Comparison of ENCODE assay signal across 24 cellular contexts in the genomic region with DNA sequence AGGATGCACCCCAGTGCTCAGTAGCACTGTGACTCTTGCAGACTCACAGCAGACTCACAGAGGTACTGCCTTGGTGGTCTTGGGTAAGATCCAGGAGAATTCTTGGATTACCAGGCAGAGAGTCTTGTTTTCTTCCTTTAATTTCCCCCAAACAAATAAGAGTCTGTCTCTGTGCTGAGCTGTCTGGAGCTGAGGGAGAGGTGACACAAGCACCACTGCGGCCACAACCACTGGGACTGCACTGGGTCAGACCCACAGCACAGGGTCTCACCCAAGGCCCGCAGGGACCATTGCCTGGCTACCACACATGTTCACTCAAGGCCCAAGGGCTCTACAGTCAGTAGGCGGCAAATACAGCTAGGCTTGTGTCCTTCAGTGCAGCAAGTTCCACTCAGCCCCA.
"Had no signal": no experiment of that assay in that cellular context is flagged by ENCODE, and none has a peak within 500 bp of the region (broad histone marks: within the 10 kb centered on the region; RNA-seq: fewer than 3 reads in every experiment).

No MANE protein-coding gene starts in this region.

- H3K36me3 ChIP-seq: neural progenitor cell, ovary, right lobe of liver, sigmoid colon, stomach, thoracic aorta, thyroid gland, tibial nerve, upper lobe of left lung, vagina had no signal

- H3K27ac ChIP-seq: neural progenitor cell, ovary, parathyroid adenoma, psoas muscle, right lobe of liver, sigmoid colon, stomach, thoracic aorta, thyroid gland, tibial nerve, upper lobe of left lung, vagina had no signal

- H2AFZ ChIP-seq: neural progenitor cell, parathyroid adenoma had no signal

- ATAC-seq: natural killer cell; psoas muscle; right cardiac atrium; stimulated activated effector memory CD8-positive, alpha-beta T cell treated with anti-CD3 and anti-CD28 coated beads, Interleukin-12 subunit alpha, Interleukin-12 subunit beta, amount 100 ng/mL, for 72 hours; stimulated activated naive B cell treated with anti-CD40 and anti-IgM and Interleukin-4, amounts not matched to agents 10 μg/mL and 1 μg/mL and 100 μg/mL, for 72 hours had no signal

- H3K4me1 ChIP-seq: neural progenitor cell, parathyroid adenoma, psoas muscle, right lobe of liver, sigmoid colon, stomach, thyroid gland, tibial nerve, upper lobe of left lung, vagina had no signal

- H3K4me2 ChIP-seq: neural progenitor cell had no signal

- H3K9me3 ChIP-seq: ovary, psoas muscle, right lobe of liver, thoracic aorta, thyroid gland, upper lobe of left lung, vagina had no signal

- DNase-seq: natural killer cell; occipital lobe; ovary; psoas muscle; right cardiac atrium; right lobe of liver; sigmoid colon; small intestine; stimulated activated CD4-positive, alpha-beta T cell treated with anti-CD3 and anti-CD28 coated beads, Interleukin-15, amount 100 ng/mL, for 24 hours; stimulated activated CD4-positive, alpha-beta T cell treated with anti-CD3 and anti-CD28 coated beads, Interleukin-2, amount 100 ng/mL, for 24 hours; stimulated activated CD4-positive, alpha-beta T cell treated with anti-CD3 and anti-CD28 coated beads, Interleukin-2, amount 100 ng/mL, for 48 hours; stimulated activated CD4-positive, alpha-beta T cell treated with anti-CD3 and anti-CD28 coated beads, Interleukin-4, amount 100 ng/mL, for 24 hours; stimulated activated naive B cell treated with anti-CD40 and anti-IgM and Interleukin-4, amounts not matched to agents 10 μg/mL and 1 μg/mL and 100 μg/mL, for 72 hours; stimulated activated naive CD4-positive, alpha-beta T cell treated with Interleukin-2 at 50 U/mL for 16 hours; stomach; thyroid gland; trophoblast cell; upper lobe of left lung had no signal

- H3K4me3 ChIP-seq: neural progenitor cell, ovary, psoas muscle, right lobe of liver, sigmoid colon, stomach, thoracic aorta, thyroid gland, tibial nerve, upper lobe of left lung, vagina had no signal

- H3K27me3 ChIP-seq: ovary, right lobe of liver, sigmoid colon, thyroid gland, tibial nerve, upper lobe of left lung, vagina had no signal

- H3K9ac ChIP-seq: neural progenitor cell, parathyroid adenoma had no signal
